Comparison of ENCODE assay signal across 8 cellular contexts in the genomic region with DNA sequence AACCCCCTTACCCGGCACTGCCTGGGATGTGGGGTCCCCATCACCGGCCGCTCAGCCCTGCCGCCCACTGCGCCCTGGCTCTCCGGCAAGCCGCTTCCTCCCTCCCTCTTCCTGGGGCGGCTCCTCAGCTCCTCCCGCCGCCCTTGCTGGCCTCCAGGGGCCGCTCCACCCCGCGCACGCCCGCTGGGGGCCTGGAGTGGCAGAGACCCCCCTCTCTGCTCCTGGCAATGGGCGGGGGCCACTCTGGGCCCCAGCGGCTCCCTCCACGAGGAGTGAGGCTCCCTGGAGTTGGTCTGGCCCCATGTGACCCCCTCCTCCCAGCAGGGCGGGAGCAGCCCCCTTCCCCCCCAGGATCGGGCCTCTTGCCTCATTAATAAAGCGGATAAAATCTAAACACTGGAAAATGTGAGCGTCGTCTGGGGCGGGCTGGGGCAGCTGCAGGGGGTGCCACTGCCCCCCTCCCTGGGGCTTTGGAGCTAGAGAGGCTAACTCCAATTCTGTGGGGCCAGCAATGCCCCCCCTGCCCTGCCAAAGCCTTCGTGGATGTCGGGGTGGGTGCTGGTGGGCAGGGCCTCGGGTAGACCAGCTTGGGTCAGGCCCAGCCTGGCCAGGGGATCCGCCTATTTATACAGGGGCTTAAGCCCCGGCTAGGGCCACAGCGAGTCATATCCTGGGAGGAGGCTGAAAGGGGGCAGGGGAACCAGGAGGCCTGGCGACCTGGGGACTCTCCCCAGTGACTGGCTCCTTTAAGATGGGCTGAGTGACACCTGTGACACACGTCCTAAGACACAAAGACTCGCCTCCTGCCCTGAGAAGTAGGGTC. TPM values are rescaled to one million over a fixed set of nuclear protein-coding genes. Genes with fewer than 3 reads are reported as not detected.
DNase-seq lines count a peak whose midpoint lies in the region; ATAC-seq lines count a peak whose summit lies in the region.

A gene with protein sequence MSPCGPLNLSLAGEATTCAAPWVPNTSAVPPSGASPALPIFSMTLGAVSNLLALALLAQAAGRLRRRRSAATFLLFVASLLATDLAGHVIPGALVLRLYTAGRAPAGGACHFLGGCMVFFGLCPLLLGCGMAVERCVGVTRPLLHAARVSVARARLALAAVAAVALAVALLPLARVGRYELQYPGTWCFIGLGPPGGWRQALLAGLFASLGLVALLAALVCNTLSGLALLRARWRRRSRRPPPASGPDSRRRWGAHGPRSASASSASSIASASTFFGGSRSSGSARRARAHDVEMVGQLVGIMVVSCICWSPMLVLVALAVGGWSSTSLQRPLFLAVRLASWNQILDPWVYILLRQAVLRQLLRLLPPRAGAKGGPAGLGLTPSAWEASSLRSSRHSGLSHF (minus strand): TSS at position 104 of the 823 bp plus-strand sequence. CDS start 1,034 bp downstream, outside the sequence.

- H3K9ac ChIP-seq in HUES48 (ENCODE audit: low read depth, low read length): no peak within 1 kb of the TSS

- peaks cover 15% of the 10 kb centered on the region for H3K27me3 Mint-ChIP-seq in activated T-helper 17 cell treated with anti-CD3 and anti-CD28 coated beads, Interleukin-2, amount 50 U/mL, for 72 hours

- H3K4me1 Mint-ChIP-seq in activated T-helper 17 cell treated with anti-CD3 and anti-CD28 coated beads, Interleukin-2, amount 50 U/mL, for 72 hours: peaks cover 19% of the 10 kb centered on the region

- peak within 1 kb of the TSS; percentile 12 for H3K27ac ChIP-seq in HUES48 (ENCODE audit: low read depth, low read length)

- peak within 1 kb of the TSS; percentile 2; the same call in 1 of the 2 replicates for H3K4me3 ChIP-seq in HUES48 (ENCODE audit: low read depth, low read length)

- H3K27me3 ChIP-seq in HUES48 (ENCODE audit: control insufficient read depth, insufficient read depth, low read length): no peaks in the 10 kb centered on the region

- DNase-seq in CMK (ENCODE audit: low read depth) (peak; percentile 33), kidney tubule cell (ENCODE audit: low spot score) (peak; percentile 82), NCI-H446 treated with DMSO at 0.1 percent for 48 hours (lab: John Stamatoyannopoulos, UW) (no peak)

- H3K9me3 ChIP-seq in HUES48 (ENCODE audit: control insufficient read depth, insufficient read depth, low read length): no peaks in the 10 kb centered on the region

- H3K27ac Mint-ChIP-seq in activated T-helper 17 cell treated with anti-CD3 and anti-CD28 coated beads, Interleukin-2, amount 50 U/mL, for 72 hours: peak within 1 kb of the TSS; percentile 43

- peaks cover 35% of the 10 kb centered on the region for H3K36me3 Mint-ChIP-seq in activated T-helper 17 cell treated with anti-CD3 and anti-CD28 coated beads, Interleukin-2, amount 50 U/mL, for 72 hours (ENCODE audit: low read depth)

- H3K36me3 ChIP-seq in HUES48 (ENCODE audit: control insufficient read depth, insufficient read depth, low read length): peaks cover 32% of the 10 kb centered on the region

- peak within 1 kb of the TSS; percentile 39 for H3K4me3 Mint-ChIP-seq in activated T-helper 17 cell treated with anti-CD3 and anti-CD28 coated beads, Interleukin-2, amount 50 U/mL, for 72 hours

- no peaks in the 10 kb centered on the region for H3K9me3 Mint-ChIP-seq in activated T-helper 17 cell treated with anti-CD3 and anti-CD28 coated beads, Interleukin-2, amount 50 U/mL, for 72 hours

- peaks cover 10% of the 10 kb centered on the region; the same call in 1 of the 2 replicates for H3K4me1 ChIP-seq in HUES48 (ENCODE audit: control insufficient read depth, insufficient read depth, low read length)

- ATAC-seq in activated T-helper 17 cell treated with anti-CD3 and anti-CD28 coated beads, Interleukin-2, amount 50 U/mL, for 72 hours (replicated peaks): peak; percentile 75
- no peak for ATAC-seq in HG03521 (IDR thresholded peaks at IDR 0.05; ENCODE audit: unreplicated experiment)
- ATAC-seq in GM21447 (IDR thresholded peaks at IDR 0.05; ENCODE audit: unreplicated experiment): no peak
- ATAC-seq in GM19324 (IDR thresholded peaks at IDR 0.05; ENCODE audit: low FRiP score, unreplicated experiment): no peak

RNA-seq across cellular contexts. Expression of the gene that starts here (rescaled TPM):
- total RNA-seq in activated T-helper 17 cell treated with anti-CD3 and anti-CD28 coated beads, Interleukin-2, amount 50 U/mL, for 72 hours: under 1 TPM in 1 of 2 donors, not detected in 1; 0.17 TPM

Comparison
In these comparisons a context has a peak if more than half of its experiments do, and no peak if none do; other contexts are left out.
1. Peak in ATAC-seq in activated T-helper 17 cell treated with anti-CD3 and anti-CD28 coated beads, Interleukin-2, amount 50 U/mL, for 72 hours; RNA of the gene not detected or under 1 TPM.